ENCODE assay signal across 8 cellular contexts in the genomic region with DNA sequence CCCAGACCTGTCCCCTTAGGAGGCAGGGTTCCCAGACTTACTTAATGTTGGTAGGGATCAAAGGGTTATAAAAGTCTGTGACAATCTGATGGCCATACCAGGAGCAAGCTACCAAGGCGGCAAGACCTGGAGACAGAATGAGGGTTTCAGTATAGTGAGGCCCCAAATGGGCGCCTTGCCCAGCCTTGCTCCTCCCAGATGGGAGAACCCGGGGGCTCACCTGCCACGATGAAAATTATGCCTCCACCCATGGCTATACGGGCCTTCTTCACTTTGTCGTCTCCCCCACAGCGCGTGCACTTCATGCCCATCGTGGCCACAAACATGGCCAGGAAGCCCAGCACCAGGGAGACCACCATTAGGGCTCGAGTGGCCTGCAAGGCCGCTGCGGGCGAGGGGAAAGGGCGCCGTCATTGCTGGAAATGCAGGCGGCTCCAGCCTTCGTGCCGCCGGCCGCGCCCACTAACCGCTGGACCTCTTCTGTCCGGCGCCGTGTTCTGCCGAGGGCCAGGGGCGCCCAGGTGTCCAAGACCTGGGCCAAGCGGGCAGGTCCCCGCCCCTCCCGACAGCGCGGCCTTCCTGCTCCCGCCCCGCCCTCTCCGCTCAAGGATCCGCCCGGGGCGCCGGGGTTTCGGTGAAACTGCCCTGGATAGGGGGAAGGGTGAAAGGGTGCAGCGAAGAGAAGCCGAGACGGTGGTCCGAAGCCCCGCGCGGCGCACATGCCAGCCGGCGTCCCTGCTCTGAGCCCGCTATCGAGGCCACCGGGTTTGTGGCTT. TPM values are rescaled to one million over a fixed set of nuclear protein-coding genes. Genes with fewer than 3 reads are reported as not detected.
DNase-seq lines count a peak whose midpoint lies in the region; ATAC-seq and TF ChIP-seq lines count a peak whose summit lies in the region.

No MANE protein-coding gene starts in this region.

- TF ChIP-seq CTCF in cardiac muscle cell (IDR thresholded peaks at IDR 0.05; ENCODE audit: low read depth, low read length) = no peak
- no peak for TF ChIP-seq CTCF in psoas muscle (IDR thresholded peaks at IDR 0.05)

- H3K4me1 ChIP-seq in ACC112 (ENCODE audit: control insufficient read depth, insufficient read depth, low read length, unreplicated experiment) (peaks cover 25% of the 10 kb centered on the region), cardiac muscle cell (ENCODE audit: low read depth) (peaks cover 5% of the 10 kb centered on the region), psoas muscle (peaks cover 9% of the 10 kb centered on the region)

- H3K36me3 ChIP-seq in ACC112 (ENCODE audit: insufficient read depth, low read length) (peaks cover 12% of the 10 kb centered on the region), cardiac muscle cell (peaks cover 15% of the 10 kb centered on the region), psoas muscle (ENCODE audit: insufficient read depth in 1 of 2, low read depth in 1 of 2) (peaks cover 0 to 41% of the 10 kb centered on the region in 2 donors)

- intact Hi-C loops in psoas muscle (cut with DNase I) = loop anchor here in 1 of 2 donors (10.0 kb wide), 1 partner anchor 84 kb away; no protein-coding TSS in a partner anchor

- WGBS in psoas muscle, 3 donors = 6 to 9% (median 8%) methylated on average over 49 to 53 of the region's 53 CpGs

- DNase-seq in GM19238 (ENCODE audit: insufficient read length, low spot score) (peak; percentile 68), cardiac muscle cell (ENCODE audit: low read depth in 1 of 2, low spot score in 1 of 2) (peak in 1 of 2 donors; percentile 53), psoas muscle (peak in 1 of 2 donors; percentile 70), MV-4-11 (lab: John Stamatoyannopoulos, UW) (no peak), H4 (ENCODE audit: low spot score) (no peak)
- peak; percentile 72 for DNase-seq in activated CD8-positive, alpha-beta memory T cell treated with anti-CD3 and anti-CD28 coated beads, Interleukin-2, amount 50 U/mL, for 48 hours

- H3K4me3 ChIP-seq in ACC112 (ENCODE audit: low read depth, low read length) (peak overlapping the region; percentile 59), cardiac muscle cell (peak overlapping the region; percentile 25), psoas muscle (peak overlapping the region; percentile 66)

- H3K9me3 ChIP-seq in cardiac muscle cell (ENCODE audit: low read depth) = no peaks in the 10 kb centered on the region
- H3K9me3 ChIP-seq in psoas muscle = no peaks in the 10 kb centered on the region

- peak overlapping the region; percentile 56 for H2AFZ ChIP-seq in ACC112 (ENCODE audit: low read length, unreplicated experiment)

- H3K27ac ChIP-seq in ACC112 (ENCODE audit: low read depth, low read length) (no peak overlapping the region), cardiac muscle cell (no peak overlapping the region), psoas muscle (no peak overlapping the region)

- peak; percentile 61 to 65 (median 63) for ATAC-seq in psoas muscle
- ATAC-seq in HG03280 (IDR thresholded peaks at IDR 0.05; ENCODE audit: unreplicated experiment) = no peak

- H3K79me2 ChIP-seq in ACC112 (ENCODE audit: control insufficient read depth, insufficient read depth, low read length, unreplicated experiment) = no peaks in the 10 kb centered on the region

- H3K27me3 ChIP-seq in ACC112 (ENCODE audit: insufficient read depth, low read length) (peaks cover 16% of the 10 kb centered on the region), cardiac muscle cell (peaks cover 44% of the 10 kb centered on the region), psoas muscle (ENCODE audit: insufficient read depth in 3 of 3, low read length in 2 of 3) (peaks cover 0 to 50% (median 21%) of the 10 kb centered on the region in 3 donors)

RNA-seq across cellular contexts. Expression of a gene that starts 1.5 kb away (rescaled TPM):
- total RNA-seq in cardiac muscle cell (0.32 and 0.51 TPM in 2 replicates), psoas muscle (1 to 10 TPM in 2 of 4 donors, under 1 TPM in 1, not detected in 1; 0.57 to 1.0 (median 1.0) TPM)
- polyA plus RNA-seq in cardiac muscle cell (0.83 and 0.99 TPM in 2 replicates), psoas muscle (1 to 10 TPM in 1 of 3 donors, under 1 TPM in 2; 0.48 to 1.1 (median 0.83) TPM)
- total RNA-seq in H4 (2014; rRNA removed; shearing (Covaris generic)) = not detected in 2 replicates

RNA-seq across cellular contexts. Expression of a gene that starts 8.8 kb away (rescaled TPM):
- total RNA-seq in cardiac muscle cell (54.5 and 68.8 TPM in 2 replicates), psoas muscle (10 to 100 TPM; 55.7 to 87.0 (median 74.8) TPM)
- polyA plus RNA-seq in cardiac muscle cell (62.3 and 82.9 TPM in 2 replicates), psoas muscle (100 to 1,000 TPM in 1 of 3 donors, 10 to 100 TPM in 2; 50.4 to 104 (median 86.0) TPM)
- 25.1 and 30.0 TPM in 2 replicates for total RNA-seq in H4 (2014; rRNA removed; shearing (Covaris generic))

RNA-seq across cellular contexts. Expression of a gene that starts 9.3 kb away (rescaled TPM):
- total RNA-seq in cardiac muscle cell (76.0 and 78.3 TPM in 2 replicates), psoas muscle (100 to 1,000 TPM; 208 to 332 (median 254) TPM)
- polyA plus RNA-seq in cardiac muscle cell (92.5 and 98.6 TPM in 2 replicates), psoas muscle (100 to 1,000 TPM; 171 to 281 (median 196) TPM)
- total RNA-seq in H4 (2014; rRNA removed; shearing (Covaris generic)) = 18.2 and 19.8 TPM in 2 replicates

RNA-seq across cellular contexts. Expression of a gene that starts 18.5 kb away (rescaled TPM):
- total RNA-seq in cardiac muscle cell (517 and 760 TPM in 2 replicates), psoas muscle (100 to 1,000 TPM; 447 to 492 (median 481) TPM)
- polyA plus RNA-seq in cardiac muscle cell (772 and 773 TPM in 2 replicates), psoas muscle (100 to 1,000 TPM; 344 to 569 (median 510) TPM)
- total RNA-seq in H4 (2014; rRNA removed; shearing (Covaris generic)) = 396 and 471 TPM in 2 replicates

RNA-seq across cellular contexts. Expression of a gene that starts 20.7 kb away (rescaled TPM):
- total RNA-seq in cardiac muscle cell (36.3 and 42.6 TPM in 2 replicates), psoas muscle (100 to 1,000 TPM in 3 of 4 donors, 10 to 100 TPM in 1; 50.9 to 257 (median 139) TPM)
- polyA plus RNA-seq in cardiac muscle cell (23.4 and 32.7 TPM in 2 replicates), psoas muscle (100 to 1,000 TPM in 1 of 3 donors, 10 to 100 TPM in 2; 19.4 to 127 (median 33.8) TPM)
- 0.17 and 0.23 TPM in 2 replicates for total RNA-seq in H4 (2014; rRNA removed; shearing (Covaris generic))

Comparison
In these comparisons a context has a peak if more than half of its experiments do, and no peak if none do; other contexts are left out.
1. DNase-seq: peak in GM19238 (single experiment) and activated CD8-positive, alpha-beta memory T cell treated with anti-CD3 and anti-CD28 coated beads, Interleukin-2, amount 50 U/mL, for 48 hours (single experiment); none in MV-4-11 (single experiment) and H4 (single experiment).
2. Peak in every context shown above with its lines, with median percentiles within 50 percentile points of each other: H3K4me3 ChIP-seq.